ENCODE assay signal across 17 cellular contexts in the genomic region with DNA sequence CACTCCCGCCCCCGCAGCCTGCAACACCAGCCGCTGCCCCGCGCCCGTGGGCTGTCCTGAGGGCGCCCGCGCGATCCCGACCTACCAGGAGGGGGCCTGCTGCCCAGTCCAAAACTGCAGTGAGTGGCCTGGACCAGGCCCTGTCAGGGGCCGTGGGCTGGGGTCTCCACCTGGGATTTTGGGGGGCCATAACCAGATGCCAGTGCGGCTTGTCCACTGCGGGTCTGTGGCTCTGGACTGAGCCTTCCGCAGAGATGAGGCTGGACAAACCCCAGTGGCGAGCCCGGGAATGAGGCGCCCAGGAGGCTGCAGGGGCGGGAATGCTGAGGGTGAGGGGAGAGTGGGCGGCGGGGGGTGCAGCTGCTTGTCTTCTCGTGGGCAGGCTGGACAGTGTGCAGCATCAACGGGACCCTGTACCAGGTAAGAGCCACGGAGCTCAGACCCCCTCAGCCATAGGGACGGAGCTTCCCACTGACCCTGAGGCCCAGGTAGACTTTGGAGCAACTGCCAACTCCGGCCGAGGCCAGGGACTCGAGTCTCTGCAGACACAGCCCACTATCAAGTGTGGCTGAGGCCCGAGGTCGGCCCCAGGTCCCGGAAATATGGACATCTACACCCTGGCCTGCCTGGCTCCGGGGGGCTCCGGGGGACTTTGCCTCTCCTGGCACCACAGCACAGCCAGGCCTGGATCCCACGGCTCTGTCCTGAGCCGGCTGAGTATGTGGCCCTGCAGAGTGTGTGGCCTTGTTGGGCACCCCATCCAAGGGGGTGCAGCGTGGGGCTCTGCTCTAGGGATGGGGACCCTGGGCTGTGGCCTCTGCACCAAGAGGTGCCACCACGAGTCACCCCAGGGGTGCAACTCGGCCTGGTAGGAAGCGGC. TPM values are rescaled to one million over a fixed set of nuclear protein-coding genes. Genes with fewer than 3 reads are reported as not detected.
DNase-seq lines count a peak whose midpoint lies in the region; ATAC-seq and TF ChIP-seq lines count a peak whose summit lies in the region.
"Had no signal": no experiment of that assay in that cellular context is flagged by ENCODE, and none has a peak within 500 bp of the region (broad histone marks: within the 10 kb centered on the region; RNA-seq: fewer than 3 reads in every experiment).

No MANE protein-coding gene starts in this region.

- H2BK120ac ChIP-seq in H9 (ENCODE audit: low read depth, low read length, poor library complexity, severe bottlenecking), result no peak overlapping the region

- no peaks in the 10 kb centered on the region for H4K20me1 ChIP-seq in H9 (ENCODE audit: control insufficient read depth, insufficient read depth, insufficient read length)

- H3K27ac Mint-ChIP-seq in H9 (no peak overlapping the region), progenitor cell of endocrine pancreas (no peak overlapping the region)

- ATAC-seq in GM21825 (IDR thresholded peaks at IDR 0.05; ENCODE audit: unreplicated experiment), result no peak
- ATAC-seq in GM19463 (IDR thresholded peaks at IDR 0.05; ENCODE audit: unreplicated experiment), result no peak
- ATAC-seq: stimulated activated naive CD8-positive, alpha-beta T cell treated with anti-CD3 and anti-CD28 coated beads, Interleukin-15, Interleukin-2, amounts not matched to agents 100 U/mL and 50 U/mL, for 24 hours had no signal

- H2BK15ac ChIP-seq in H9 (ENCODE audit: low read depth, low read length), result no peak overlapping the region

- H4K5ac ChIP-seq in H9 (ENCODE audit: insufficient read length, low read depth, low read length), result no peak overlapping the region

- peaks cover 4% of the 10 kb centered on the region for H3K23me2 ChIP-seq in H9 (ENCODE audit: insufficient read length, low read depth, low read length, poor library complexity, severe bottlenecking)

- H3K9ac ChIP-seq in H9 (ENCODE audit: extremely low read depth, insufficient read length, low read length), result no peak overlapping the region

- intact Hi-C loops in left ventricle myocardium inferior (cut with micrococcal nuclease), result no loop called here

- no peak overlapping the region for H3K56ac ChIP-seq in H9 (ENCODE audit: insufficient read length, low read depth, low read length)

- no peak overlapping the region for H3K23ac ChIP-seq in H9 (ENCODE audit: insufficient read length, low read depth, low read length)

- H3K36me3 Mint-ChIP-seq in H9 (ENCODE audit: insufficient read depth in 1 of 3, low read depth in 3 of 3), result no peaks in the 10 kb centered on the region
- no peaks in the 10 kb centered on the region for H3K36me3 Mint-ChIP-seq in progenitor cell of endocrine pancreas (ENCODE audit: insufficient read depth)

- H3K27me3 Mint-ChIP-seq in H9 (ENCODE audit: low read depth) (peaks cover 4% of the 10 kb centered on the region), progenitor cell of endocrine pancreas (peaks cover 2% of the 10 kb centered on the region)

- no peaks in the 10 kb centered on the region for H3K36me3 ChIP-seq in GM06990 (ENCODE audit: control insufficient read depth, insufficient read depth, low read length)
- no peaks in the 10 kb centered on the region for H3K36me3 ChIP-seq in left ventricle myocardium inferior

- no peak overlapping the region for H3K4ac ChIP-seq in H9 (ENCODE audit: low read depth, low read length)

- H3K27me3 ChIP-seq in GM06990 (replicated peaks; ENCODE audit: control insufficient read depth, insufficient read depth, low read length) (no peaks in the 10 kb centered on the region), H9 (ENCODE audit: insufficient read depth, low read length) (no peaks in the 10 kb centered on the region), left ventricle myocardium inferior (ENCODE audit: low read depth) (peaks cover 88% of the 10 kb centered on the region)

- H3K9me3 ChIP-seq in H9 (ENCODE audit: control insufficient read depth, low read depth, low read length), result no peaks in the 10 kb centered on the region
- no peaks in the 10 kb centered on the region for H3K9me3 ChIP-seq in left ventricle myocardium inferior (replicated peaks)

- no peaks in the 10 kb centered on the region for H3K4me1 ChIP-seq in H9 (ENCODE audit: insufficient read depth, low read length)
- peaks cover 5% of the 10 kb centered on the region for H3K4me1 ChIP-seq in left ventricle myocardium inferior

- no peaks in the 10 kb centered on the region for H3K79me2 ChIP-seq in H9 (ENCODE audit: insufficient read depth, low read length)

- no peaks in the 10 kb centered on the region for H3K4me1 Mint-ChIP-seq in H9
- no peaks in the 10 kb centered on the region for H3K4me1 Mint-ChIP-seq in progenitor cell of endocrine pancreas (ENCODE audit: low read depth)
- H3K4me1 Mint-ChIP-seq: neural crest cell had no signal

- no peaks in the 10 kb centered on the region for H3K79me1 ChIP-seq in H9 (ENCODE audit: insufficient read depth, low read depth, low read length, poor library complexity, severe bottlenecking)

- H4K91ac ChIP-seq in H9 (ENCODE audit: insufficient read length, low read depth, low read length), result no peak overlapping the region

- H3K4me3 Mint-ChIP-seq in H9 (no peak overlapping the region), progenitor cell of endocrine pancreas (ENCODE audit: low read depth) (no peak overlapping the region)
- H3K4me3 Mint-ChIP-seq: neural crest cell had no signal

- H2AK5ac ChIP-seq in H9 (ENCODE audit: insufficient read length, low read length), result no peak overlapping the region

- no peak overlapping the region for H2BK12ac ChIP-seq in H9 (ENCODE audit: insufficient read length, low read depth, low read length)

- no peak overlapping the region; the same call in 1 of the 2 replicates for H3K14ac ChIP-seq in H9 (ENCODE audit: insufficient read depth, low read length)

- DNase-seq in GM06990 (ENCODE audit: extremely low read depth, insufficient read length) (peak; percentile 3), H9 (peak; percentile 54), left ventricle myocardium inferior (peak; percentile 9), progenitor cell of endocrine pancreas (ENCODE audit: low spot score, unreplicated experiment) (peak; percentile 7), HUDEP-2 (lab: John Stamatoyannopoulos, UW; ENCODE audit: unreplicated experiment in 76 of 76) (no peak)
- DNase-seq: activated CD8-positive, alpha-beta memory T cell treated with anti-CD3 and anti-CD28 coated beads for 24 hours; activated naive CD4-positive, alpha-beta T cell; DND-41; stimulated activated naive CD8-positive, alpha-beta T cell treated with anti-CD3 and anti-CD28 coated beads, Interleukin-15, Interleukin-2, amounts not matched to agents 100 U/mL and 50 U/mL, for 24 hours had no signal

- peaks cover 1 to 8% of the 10 kb centered on the region in 2 experiments; a peak in 2 of 5 replicates for H3K9me3 Mint-ChIP-seq in H9
- no peaks in the 10 kb centered on the region for H3K9me3 Mint-ChIP-seq in progenitor cell of endocrine pancreas (ENCODE audit: low read depth)
- H3K9me3 Mint-ChIP-seq: neural crest cell had no signal

- no peak overlapping the region for H3T11ph ChIP-seq in H9 (ENCODE audit: low read length)

- no peak overlapping the region for H4K8ac ChIP-seq in H9 (replicated peaks; ENCODE audit: insufficient read length, low read depth, low read length)

- no peak overlapping the region for H3K18ac ChIP-seq in H9 (ENCODE audit: insufficient read length, low read depth, low read length)

- no peak overlapping the region for H3K27ac ChIP-seq in H9 (ENCODE audit: insufficient read length, low read depth, low read length)
- no peak overlapping the region for H3K27ac ChIP-seq in left ventricle myocardium inferior (replicated peaks)
- H3K27ac ChIP-seq: C4-2B, skin epidermis had no signal

- no peak overlapping the region for H2BK20ac ChIP-seq in H9 (ENCODE audit: low read depth, low read length, poor library complexity, severe bottlenecking)

- H3K4me2 ChIP-seq in H9 (ENCODE audit: insufficient read depth, insufficient read length, low read length), result no peak overlapping the region

- no peak overlapping the region for H2AFZ ChIP-seq in H9 (ENCODE audit: low read length)

- H3K4me3 ChIP-seq in GM06990 (replicated peaks; ENCODE audit: low read depth, low read length), result no peak overlapping the region
- H3K4me3 ChIP-seq in left ventricle myocardium inferior, result no peak overlapping the region
- H3K4me3 ChIP-seq: skin epidermis had no signal

- no peak overlapping the region for H2BK5ac ChIP-seq in H9 (ENCODE audit: insufficient read length, low read length)

- WGBS in H9 (ENCODE audit: extremely low coverage, insufficient read length, low lambda C conversion rate), result no CpG with 5 or more reads among the region's 39 CpGs

- TF ChIP-seq CTCF in GM06990 (IDR thresholded peaks at IDR 0.05; ENCODE audit: insufficient read depth, low read length, poor library complexity, severe bottlenecking) (no peak), H9 (conservative IDR thresholded peaks at IDR 0.05) (peak; percentile 52), left ventricle myocardium inferior (IDR thresholded peaks at IDR 0.05; ENCODE audit: borderline replicate concordance) (no peak), progenitor cell of endocrine pancreas (IDR thresholded peaks at IDR 0.05; ENCODE audit: unreplicated experiment) (no peak)

RNA-seq across cellular contexts. Expression of gene MUC5B, which starts 24.7 kb away (rescaled TPM):
- total RNA-seq in H9 (2021) (0.02 TPM in 1 of 2 replicates, not detected in the other), left ventricle myocardium inferior (not detected), progenitor cell of endocrine pancreas (not detected in 2 replicates)
- total RNA-seq: LHCN-M2, lung microvascular endothelial cell had no signal

RNA-seq across cellular contexts. Expression of gene MUC5AC, which starts 40.4 kb away (rescaled TPM):
- not detected in 2 replicates for total RNA-seq in H9 (2021)
- total RNA-seq in left ventricle myocardium inferior, result not detected
- total RNA-seq in progenitor cell of endocrine pancreas, result 0.02 TPM in 1 of 2 replicates, not detected in the other
- total RNA-seq: LHCN-M2, lung microvascular endothelial cell, NCI-H460, neural crest cell had no signal

Comparison
In these comparisons a context has a peak if more than half of its experiments do, and no peak if none do; other contexts are left out.
1. DNase-seq: peak in GM06990 (single experiment), H9 (single experiment), left ventricle myocardium inferior (single experiment) and progenitor cell of endocrine pancreas (single experiment); none in HUDEP-2 (0 of 76).